ENCODE assay signal across 15 cellular contexts in genomic region chr7:7848245-7848644, GRCh38.
A peak's percentile ranks its signal among the peaks of the same experiment; 100 is the strongest.
DNase-seq lines count a peak whose midpoint lies in the region; ATAC-seq and TF ChIP-seq lines count a peak whose summit lies in the region.
"Had no signal": no experiment of that assay in that cellular context is flagged by ENCODE, and none has a peak within 500 bp of the region (broad histone marks: within the 10 kb centered on the region; RNA-seq: fewer than 3 reads in every experiment).

No MANE protein-coding gene starts in this region.

- no peak overlapping the region for H3K27ac ChIP-seq in naive thymus-derived CD4-positive, alpha-beta T cell (ENCODE audit: low read depth, low read length)
- no peak overlapping the region for H3K27ac ChIP-seq in neural progenitor cell
- H3K27ac ChIP-seq: ascending aorta, sigmoid colon, tibial artery had no signal

- no peaks in the 10 kb centered on the region for H3F3A ChIP-seq in neural progenitor cell (ENCODE audit: low read depth)

- H3K36me3 ChIP-seq in naive thymus-derived CD4-positive, alpha-beta T cell (ENCODE audit: control insufficient read depth in 2 of 3, insufficient read depth in 3 of 3, low read length in 3 of 3), result no peaks in the 10 kb centered on the region
- H3K36me3 ChIP-seq in BE2C, result no peaks in the 10 kb centered on the region
- no peaks in the 10 kb centered on the region for H3K36me3 ChIP-seq in neural progenitor cell
- H3K36me3 ChIP-seq: ascending aorta, sigmoid colon, tibial artery had no signal

- TF ChIP-seq CTCF in BE2C (IDR thresholded peaks at IDR 0.05; ENCODE audit: low read depth, low read length), result no peak
- no peak for TF ChIP-seq CTCF in neural progenitor cell (IDR thresholded peaks at IDR 0.05)

- no peaks in the 10 kb centered on the region for H3K9me3 ChIP-seq in naive thymus-derived CD4-positive, alpha-beta T cell (ENCODE audit: control insufficient read depth in 2 of 3, low read length in 3 of 3)
- H3K9me3 ChIP-seq in BE2C, result no peaks in the 10 kb centered on the region
- no peaks in the 10 kb centered on the region for H3K9me3 ChIP-seq in neural progenitor cell (ENCODE audit: low read depth)
- H3K9me3 ChIP-seq: ascending aorta, sigmoid colon, tibial artery had no signal

- no peak overlapping the region for H3K4me2 ChIP-seq in neural progenitor cell

- H4K20me1 ChIP-seq in neural progenitor cell (ENCODE audit: low read depth), result no peaks in the 10 kb centered on the region

- H3K4me1 ChIP-seq in naive thymus-derived CD4-positive, alpha-beta T cell (ENCODE audit: control insufficient read depth in 2 of 2, insufficient read depth in 2 of 2, low read length in 2 of 2), result no peaks in the 10 kb centered on the region
- no peaks in the 10 kb centered on the region for H3K4me1 ChIP-seq in BE2C
- H3K4me1 ChIP-seq in neural progenitor cell, result no peaks in the 10 kb centered on the region
- H3K4me1 ChIP-seq: ascending aorta, sigmoid colon, tibial artery had no signal

- CTCF ChIA-PET in activated CD4-positive, alpha-beta T cell treated with anti-CD3 and anti-CD28 coated beads, Interleukin-2, amount 10 ng/mL, durations not matched to agents 7 days and 5 days (lab: Charles Lee), result no interaction called here
- CTCF ChIA-PET in naive thymus-derived CD4-positive, alpha-beta T cell (lab: Charles Lee), result interaction anchor here (1.3 kb wide), 1 partner anchor 148 kb away, joined by 3 read pairs; no protein-coding TSS in a partner anchor

- no peaks in the 10 kb centered on the region for H3K27me3 ChIP-seq in naive thymus-derived CD4-positive, alpha-beta T cell (ENCODE audit: control insufficient read depth in 2 of 2, insufficient read depth in 2 of 2, low read length in 2 of 2)
- H3K27me3 ChIP-seq in BE2C, result no peaks in the 10 kb centered on the region
- no peaks in the 10 kb centered on the region for H3K27me3 ChIP-seq in neural progenitor cell
- H3K27me3 ChIP-seq: ascending aorta, sigmoid colon, tibial artery had no signal

- no peaks in the 10 kb centered on the region for H3K27me3 Mint-ChIP-seq in activated CD4-positive, alpha-beta T cell treated with anti-CD3 and anti-CD28 coated beads, Interleukin-2, amount 10 ng/mL, durations not matched to agents 7 days and 5 days
- no peaks in the 10 kb centered on the region for H3K27me3 Mint-ChIP-seq in naive thymus-derived CD4-positive, alpha-beta T cell
- H3K27me3 Mint-ChIP-seq in neural progenitor cell (ENCODE audit: insufficient read depth, low read depth), result no peaks in the 10 kb centered on the region

- no peaks in the 10 kb centered on the region for H3K79me2 ChIP-seq in neural progenitor cell (ENCODE audit: low read depth)

- DNase-seq in activated CD4-positive, alpha-beta T cell treated with anti-CD3 and anti-CD28 coated beads, Interleukin-2, amount 10 ng/mL, durations not matched to agents 7 days and 5 days, result no peak
- DNase-seq in activated CD4-positive, alpha-beta T cell treated with anti-CD3 and anti-CD28 coated beads, Interleukin-2, amount 50 U/mL, for 4 hours, result no peak
- DNase-seq in naive thymus-derived CD4-positive, alpha-beta T cell, result no peak
- DNase-seq in BE2C (no peak), neural progenitor cell (ENCODE audit: low spot score) (no peak), putamen (ENCODE audit: low spot score) (no peak)
- DNase-seq: effector CD8-positive, alpha-beta T cell; foreskin melanocyte; NCI-H146; NCI-H774; sigmoid colon; tibial artery had no signal

- peak overlapping the region; percentile 39 for H3K27ac Mint-ChIP-seq in activated CD4-positive, alpha-beta T cell treated with anti-CD3 and anti-CD28 coated beads, Interleukin-2, amount 10 ng/mL, durations not matched to agents 7 days and 5 days
- H3K27ac Mint-ChIP-seq in naive thymus-derived CD4-positive, alpha-beta T cell, result peak overlapping the region in 6 of 9 donors; percentile 4 to 82 (median 25)
- no peak overlapping the region for H3K27ac Mint-ChIP-seq in neural progenitor cell

- peaks cover 18% of the 10 kb centered on the region for H3K36me3 Mint-ChIP-seq in activated CD4-positive, alpha-beta T cell treated with anti-CD3 and anti-CD28 coated beads, Interleukin-2, amount 10 ng/mL, durations not matched to agents 7 days and 5 days (ENCODE audit: low read depth)
- H3K36me3 Mint-ChIP-seq in naive thymus-derived CD4-positive, alpha-beta T cell, result peaks cover 5 to 24% (median 19%) of the 10 kb centered on the region in 5 donors
- no peaks in the 10 kb centered on the region for H3K36me3 Mint-ChIP-seq in neural progenitor cell

- H3K9me3 Mint-ChIP-seq in activated CD4-positive, alpha-beta T cell treated with anti-CD3 and anti-CD28 coated beads, Interleukin-2, amount 10 ng/mL, durations not matched to agents 7 days and 5 days, result peaks cover 11% of the 10 kb centered on the region
- peaks cover 0 to 7% (median 0%) of the 10 kb centered on the region in 11 donors for H3K9me3 Mint-ChIP-seq in naive thymus-derived CD4-positive, alpha-beta T cell
- H3K9me3 Mint-ChIP-seq in neural progenitor cell, result no peaks in the 10 kb centered on the region

- POLR2A ChIA-PET in activated CD4-positive, alpha-beta T cell treated with anti-CD3 and anti-CD28 coated beads, Interleukin-2, amount 10 ng/mL, durations not matched to agents 7 days and 5 days (lab: Charles Lee), result no interaction called here
- POLR2A ChIA-PET in naive thymus-derived CD4-positive, alpha-beta T cell (lab: Charles Lee), result no interaction called here

- no peak overlapping the region for H3K9ac ChIP-seq in neural progenitor cell

- no peak overlapping the region for H3K4me3 Mint-ChIP-seq in activated CD4-positive, alpha-beta T cell treated with anti-CD3 and anti-CD28 coated beads, Interleukin-2, amount 10 ng/mL, durations not matched to agents 7 days and 5 days
- H3K4me3 Mint-ChIP-seq in naive thymus-derived CD4-positive, alpha-beta T cell, result peak overlapping the region in 7 of 10 donors; percentile 5 to 60 (median 29)
- H3K4me3 Mint-ChIP-seq in neural progenitor cell, result no peak overlapping the region

- H3K4me1 Mint-ChIP-seq in activated CD4-positive, alpha-beta T cell treated with anti-CD3 and anti-CD28 coated beads, Interleukin-2, amount 10 ng/mL, durations not matched to agents 7 days and 5 days, result peaks cover 27% of the 10 kb centered on the region
- H3K4me1 Mint-ChIP-seq in naive thymus-derived CD4-positive, alpha-beta T cell, result peaks cover 14 to 46% (median 18%) of the 10 kb centered on the region in 7 donors
- no peaks in the 10 kb centered on the region for H3K4me1 Mint-ChIP-seq in neural progenitor cell

- no peak overlapping the region for H3K4me3 ChIP-seq in naive thymus-derived CD4-positive, alpha-beta T cell (ENCODE audit: low read length)
- H3K4me3 ChIP-seq in BE2C (ENCODE audit: low read depth, low read length) (no peak overlapping the region), neural progenitor cell (no peak overlapping the region)
- H3K4me3 ChIP-seq: ascending aorta, sigmoid colon, tibial artery had no signal

- intact Hi-C loops in naive thymus-derived CD4-positive, alpha-beta T cell (cut with micrococcal nuclease), result no loop called here

- ATAC-seq in GM21447 (IDR thresholded peaks at IDR 0.05; ENCODE audit: unreplicated experiment), result peak; percentile 85
- ATAC-seq in HG03378 (IDR thresholded peaks at IDR 0.05; ENCODE audit: unreplicated experiment), result peak; percentile 88
- ATAC-seq in naive thymus-derived CD4-positive, alpha-beta T cell, result no peak

- no peak overlapping the region for H2AFZ ChIP-seq in neural progenitor cell (replicated peaks)

Comparison
In these comparisons a context has a peak if more than half of its experiments do, and no peak if none do; other contexts are left out.
1. H3K4me3 Mint-ChIP-seq: peak in naive thymus-derived CD4-positive, alpha-beta T cell (7 of 10); none in activated CD4-positive, alpha-beta T cell treated with anti-CD3 and anti-CD28 coated beads, Interleukin-2, amount 10 ng/mL, durations not matched to agents 7 days and 5 days (single experiment) and neural progenitor cell (single experiment).